In the genomic region with DNA sequence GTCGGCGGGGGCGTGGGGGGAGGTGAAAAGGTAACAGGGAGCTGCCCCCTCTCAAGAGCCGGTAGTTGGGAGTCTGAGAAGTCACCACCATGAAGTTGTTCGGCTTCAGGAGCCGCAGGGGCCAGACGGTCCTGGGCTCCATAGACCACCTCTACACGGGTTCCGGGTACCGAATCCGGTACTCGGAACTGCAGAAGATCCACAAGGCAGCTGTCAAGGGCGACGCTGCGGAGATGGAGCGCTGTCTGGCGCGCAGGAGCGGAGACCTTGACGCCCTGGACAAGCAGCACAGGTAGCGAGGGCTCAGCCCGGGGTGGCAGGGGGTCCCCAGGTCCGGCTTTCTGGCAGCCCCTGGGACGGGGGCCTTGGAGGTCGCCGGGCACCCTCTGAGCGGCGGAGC, we compare ENCODE assay signal across 8 cellular contexts. TPM values are rescaled to one million over a fixed set of nuclear protein-coding genes. Genes with fewer than 3 reads are reported as not detected.
DNase-seq lines count a peak whose midpoint lies in the region; ATAC-seq, FAIRE-seq and TF ChIP-seq lines count a peak whose summit lies in the region.

No MANE protein-coding gene starts in this region.

- peaks cover 5% of the 10 kb centered on the region for H3K9me3 Mint-ChIP-seq in endothelial cell (ENCODE audit: unreplicated experiment)

- H3K27me3 ChIP-seq in small intestine (ENCODE audit: control insufficient read depth in 2 of 2, insufficient read depth in 2 of 2, low read length in 2 of 2), result no peaks in the 10 kb centered on the region

- H3K4me1 ChIP-seq in OCI-LY7 (ENCODE audit: insufficient read depth, low read length, poor library complexity, severe bottlenecking), result no peaks in the 10 kb centered on the region
- no peaks in the 10 kb centered on the region for H3K4me1 ChIP-seq in small intestine (ENCODE audit: control insufficient read depth in 2 of 2, insufficient read depth in 1 of 2, low read depth in 1 of 2, low read length in 1 of 2)

- H3K4me1 Mint-ChIP-seq in endothelial cell (ENCODE audit: unreplicated experiment), result no peaks in the 10 kb centered on the region

- H3K27ac ChIP-seq in OCI-LY7 (ENCODE audit: low read depth, low read length, poor library complexity, severe bottlenecking) (peak overlapping the region; percentile 43), small intestine (ENCODE audit: low read depth in 1 of 2, low read length in 1 of 2) (no peak overlapping the region)

- H4K20me1 ChIP-seq in OCI-LY7 (ENCODE audit: insufficient read depth, low read length), result no peaks in the 10 kb centered on the region

- H2AFZ ChIP-seq in OCI-LY7 (ENCODE audit: low read length), result peak overlapping the region; percentile 68

- H3K4me3 ChIP-seq in OCI-LY7 (ENCODE audit: low read depth, low read length, poor library complexity, severe bottlenecking), result peak overlapping the region; percentile 72
- H3K4me3 ChIP-seq in small intestine (ENCODE audit: low read depth in 1 of 2, low read length in 2 of 2), result peak overlapping the region; percentile 50 to 55

- no peaks in the 10 kb centered on the region for H3K36me3 Mint-ChIP-seq in endothelial cell (ENCODE audit: low read depth, unreplicated experiment)

- WGBS in small intestine, 3 donors, result 0 to 20% (median 4%) methylated on average over 14 to 28 of the region's 28 CpGs

- POLR2A ChIA-PET in OCI-LY7 (lab: Charles Lee), result no interaction called here

- ATAC-seq in GM19324 (IDR thresholded peaks at IDR 0.05; ENCODE audit: low FRiP score, unreplicated experiment), result peak; percentile 27
- ATAC-seq in GM21360 (IDR thresholded peaks at IDR 0.05; ENCODE audit: unreplicated experiment), result no peak

- DNase-seq in OCI-LY7 (ENCODE audit: low spot score) (peak; percentile 40), endothelial cell (ENCODE audit: low spot score) (no peak), small intestine (peak; percentile 11), T-helper 9 cell (no peak), C1 segment of cervical spinal cord (lab: John Stamatoyannopoulos, UW) (no peak), SKM-1 (lab: John Stamatoyannopoulos, UW; ENCODE audit: unreplicated experiment) (no peak)

- no peak for FAIRE-seq in small intestine (lab: Jason Lieb, UNC)

- no peak overlapping the region for H3K27ac Mint-ChIP-seq in endothelial cell (ENCODE audit: unreplicated experiment)

- peak overlapping the region; percentile 76 for H3K4me2 ChIP-seq in OCI-LY7 (ENCODE audit: low read length)

- H3K79me2 ChIP-seq in OCI-LY7 (ENCODE audit: insufficient read depth, low read depth, low read length), result no peaks in the 10 kb centered on the region

- CTCF ChIA-PET in OCI-LY7 (lab: Charles Lee; ENCODE audit: unreplicated experiment), result no interaction called here

- no peaks in the 10 kb centered on the region for H3K9me2 ChIP-seq in OCI-LY7 (ENCODE audit: insufficient read depth, low read length)

- intact Hi-C loops in OCI-LY7 (cut with micrococcal nuclease; ENCODE audit: unreplicated experiment), result loop anchor here (10.0 kb wide), 1 partner anchor 365 kb away; no protein-coding TSS in a partner anchor

- peak overlapping the region; percentile 47 for H3K4me3 Mint-ChIP-seq in endothelial cell (ENCODE audit: unreplicated experiment)

- H3K36me3 ChIP-seq in OCI-LY7 (ENCODE audit: insufficient read depth, low read length) (no peaks in the 10 kb centered on the region), small intestine (ENCODE audit: control insufficient read depth in 2 of 2, insufficient read depth in 2 of 2, low read length in 2 of 2) (no peaks in the 10 kb centered on the region)

- peaks cover 2% of the 10 kb centered on the region for H3K27me3 Mint-ChIP-seq in endothelial cell (ENCODE audit: unreplicated experiment)

- no peaks in the 10 kb centered on the region for H3K9me3 ChIP-seq in OCI-LY7 (ENCODE audit: low read length)
- H3K9me3 ChIP-seq in small intestine (ENCODE audit: control insufficient read depth, low read depth), result no peaks in the 10 kb centered on the region

- BruUV-seq in OCI-LY7 (replicated peaks; lab: Mats Ljungman, UMichigan), result TSS peak; percentile 62

- no peak for TF ChIP-seq CTCF in OCI-LY7 (conservative IDR thresholded peaks at IDR 0.05; ENCODE audit: low read length)
- no peak for TF ChIP-seq CTCF in endothelial cell (IDR thresholded peaks at IDR 0.05; ENCODE audit: unreplicated experiment)

RNA-seq across cellular contexts. Expression of a gene that starts 47.1 kb away (rescaled TPM):
- total RNA-seq in OCI-LY7 (2014; rRNA removed; shearing (Covaris generic)), result 47.0 and 57.6 TPM in 2 replicates
- total RNA-seq in OCI-LY7 (2022), result 52.7 and 64.4 TPM in 2 replicates
- 14.5 TPM for total RNA-seq in endothelial cell (ENCODE audit: unreplicated experiment)
- polyA plus RNA-seq in small intestine, result 1 to 10 TPM in 1 of 3 donors, under 1 TPM in 1, not detected in 1; under 0.01 to 2.3 TPM

Comparison
In these comparisons a context has a peak if more than half of its experiments do, and no peak if none do; other contexts are left out.
1. DNase-seq: peak in OCI-LY7 (single experiment) and small intestine (single experiment); none in endothelial cell (single experiment), T-helper 9 cell (single experiment), C1 segment of cervical spinal cord (0 of 14) and SKM-1 (single experiment).